Comparison of ENCODE assay signal across 14 cellular contexts in genomic region chr2:174844295-174844708, GRCh38.
DNase-seq lines count a peak whose midpoint lies in the region; ATAC-seq, FAIRE-seq and TF ChIP-seq lines count a peak whose summit lies in the region.
"Had no signal": no experiment of that assay in that cellular context is flagged by ENCODE, and none has a peak within 500 bp of the region (broad histone marks: within the 10 kb centered on the region; RNA-seq: fewer than 3 reads in every experiment).

No MANE protein-coding gene starts in this region.

- H2BK15ac ChIP-seq in H1 (ENCODE audit: low read length), result no peak overlapping the region

- H4K20me1 ChIP-seq in H1 (replicated peaks in 1 of 2; ENCODE audit: control insufficient read depth in 1 of 2, insufficient read depth in 2 of 2, low read length in 2 of 2), result peaks cover 0 to 2% of the 10 kb centered on the region in 2 experiments

- CTCF ChIA-PET in H1 (lab: Charles Lee; ENCODE audit: partially characterized antibody), result interaction anchor here (0.8 to 3.7 kb wide), 2 partner anchors 9 to 69 kb away, joined by 3 to 13 read pairs; no protein-coding TSS in a partner anchor

- no peak for TF ChIP-seq EP300 in H1 (IDR thresholded peaks at IDR 0.05; ENCODE audit: borderline replicate concordance in 1 of 2, low read depth in 2 of 2, low read length in 2 of 2)

- H3K4me3 ChIP-seq in cardiac muscle cell (peak overlapping the region; percentile 33), H1 (ENCODE audit: extremely low read depth in 1 of 4, insufficient read depth in 2 of 4, low read depth in 3 of 4, low read length in 4 of 4) (no peak overlapping the region)

- H2AFZ ChIP-seq in H1 (ENCODE audit: low read length), result no peak overlapping the region

- no peak overlapping the region for H2BK120ac ChIP-seq in H1 (replicated peaks; ENCODE audit: low read depth, low read length)

- TF ChIP-seq CTCF in cardiac muscle cell (IDR thresholded peaks at IDR 0.05; ENCODE audit: low read depth, low read length), result no peak
- no peak for TF ChIP-seq CTCF in H1 (IDR thresholded peaks at IDR 0.05; ENCODE audit: control extremely low read depth in 1 of 3, insufficient read depth in 1 of 3, low read depth in 1 of 3, low read length in 3 of 3)

- no peak overlapping the region for H2BK12ac ChIP-seq in H1 (ENCODE audit: low read depth, low read length)

- TF ChIP-seq POLR2A in H1 (IDR thresholded peaks at IDR 0.05; ENCODE audit: control extremely low read depth in 1 of 2, low read depth in 2 of 2, low read length in 2 of 2), result no peak

- intact Hi-C loops in left cardiac atrium (cut with DNase I), result no loop called here

- H3K36me3 ChIP-seq in cardiac muscle cell, result no peaks in the 10 kb centered on the region
- no peaks in the 10 kb centered on the region for H3K36me3 ChIP-seq in H1 (ENCODE audit: control insufficient read depth in 2 of 4, insufficient read depth in 4 of 4, low read length in 3 of 4)

- no peak overlapping the region for H2BK5ac ChIP-seq in H1 (ENCODE audit: low read depth, low read length)

- peaks cover 63% of the 10 kb centered on the region for H3K4me1 ChIP-seq in cardiac muscle cell (ENCODE audit: low read depth)
- H3K4me1 ChIP-seq in H1 (replicated peaks in 1 of 4; ENCODE audit: control insufficient read depth in 3 of 4, insufficient read depth in 4 of 4, low read length in 3 of 4), result peaks cover 2 to 18% (median 12%) of the 10 kb centered on the region in 4 experiments; a peak in 3 of 7 replicates

- no peak for TF ChIP-seq RAD21 in H1 (IDR thresholded peaks at IDR 0.05 in 1 of 2, conservative IDR thresholded peaks at IDR 0.05 in 1 of 2; ENCODE audit: low read depth in 2 of 2, low read length in 2 of 2)

- H3K56ac ChIP-seq in H1 (replicated peaks; ENCODE audit: insufficient read length, low read depth, low read length), result no peak overlapping the region

- no peak overlapping the region for H3K23ac ChIP-seq in H1 (ENCODE audit: insufficient read length)

- H2AK5ac ChIP-seq in H1 (ENCODE audit: low read depth, low read length), result no peak overlapping the region

- H3K4ac ChIP-seq in H1 (replicated peaks; ENCODE audit: insufficient read length, low read depth, low read length), result no peak overlapping the region

- no peak overlapping the region for H3K9ac ChIP-seq in H1 (replicated peaks in 1 of 4; ENCODE audit: extremely low read depth in 1 of 4, low read depth in 3 of 4, low read length in 3 of 4)

- H4K5ac ChIP-seq in H1 (ENCODE audit: insufficient read length, low read depth, low read length), result no peak overlapping the region

- no peak for ATAC-seq in left cardiac atrium
- ATAC-seq in GM19395 (IDR thresholded peaks at IDR 0.05; ENCODE audit: unreplicated experiment), result no peak
- ATAC-seq: natural killer cell treated with Interleukin-12 subunit alpha and Interleukin-12 subunit beta and Interleukin-15 and Interleukin-18, amount 100 ng/mL, for 72 hours; Panc1 had no signal

- POLR2A ChIA-PET in H1 (lab: Charles Lee; ENCODE audit: partially characterized antibody), result no interaction called here

- 94% methylated on average over 6 of the region's 6 CpGs; no CpG with 5 or more reads in 1 of the 2 experiments for WGBS in H1 (ENCODE audit: extremely low coverage in 1 of 2, insufficient coverage in 1 of 2, insufficient read length in 1 of 2, insufficient replicate concordance in 2 of 2, low coverage in 1 of 2, low lambda C conversion rate in 2 of 2, missing lambda C conversion rate in 1 of 2), 2 experiments

- no peak overlapping the region for H2BK20ac ChIP-seq in H1 (ENCODE audit: low read length)

- H3K23me2 ChIP-seq in H1 (ENCODE audit: low read depth, low read length), result no peaks in the 10 kb centered on the region

- H4K8ac ChIP-seq in H1 (ENCODE audit: extremely low read depth, insufficient read depth, low read length), result no peak overlapping the region

- no peaks in the 10 kb centered on the region for H3K79me1 ChIP-seq in H1 (ENCODE audit: low read depth, low read length)

- H4K91ac ChIP-seq in H1 (replicated peaks; ENCODE audit: insufficient read length, low read length), result no peak overlapping the region

- H3K79me2 ChIP-seq in H1 (ENCODE audit: control insufficient read depth in 1 of 2, insufficient read depth in 2 of 2, low read length in 2 of 2), result peaks cover 0 to 68% of the 10 kb centered on the region in 2 experiments; a peak in 2 of 4 replicates

- H3K9me3 ChIP-seq in cardiac muscle cell (ENCODE audit: low read depth) (no peaks in the 10 kb centered on the region), H1 (ENCODE audit: insufficient read depth in 2 of 2, low read depth in 1 of 2, low read length in 1 of 2) (no peaks in the 10 kb centered on the region)

- DNase-seq in cardiac muscle cell (ENCODE audit: low read depth in 1 of 2, low spot score in 1 of 2) (no peak), left cardiac atrium (no peak), NCI-H524 (lab: John Stamatoyannopoulos, UW) (peak; percentile 29 to 75), H1 (ENCODE audit: low read depth in 1 of 2, low spot score in 2 of 2) (no peak), superior temporal gyrus (ENCODE audit: extremely low spot score) (peak; percentile 57), HK-2 (ENCODE audit: unreplicated experiment) (no peak), SKM-1 (lab: John Stamatoyannopoulos, UW; ENCODE audit: unreplicated experiment) (no peak)
- DNase-seq: dermis blood vessel endothelial cell; GOT3; NCI-H187 treated with DMSO at 0.1 percent for 48 hours; stimulated activated CD8-positive, alpha-beta memory T cell treated with anti-CD3 and anti-CD28 coated beads, Interleukin-4, amount 100 ng/mL, for 48 hours had no signal

- H3K27ac ChIP-seq in cardiac muscle cell (no peak overlapping the region), H1 (ENCODE audit: low read depth, low read length) (no peak overlapping the region)

- no peak overlapping the region for H3K18ac ChIP-seq in H1 (ENCODE audit: extremely low read depth, low read length)

- no peak overlapping the region for H3K14ac ChIP-seq in H1 (ENCODE audit: insufficient read length)

- no peak for FAIRE-seq in H1 (lab: Jason Lieb, UNC)

- H3K4me2 ChIP-seq in H1 (ENCODE audit: insufficient read depth in 1 of 2, low read depth in 2 of 2, low read length in 2 of 2), result peak overlapping the region; percentile 5 to 59; a peak in 2 of 4 replicates

- no peaks in the 10 kb centered on the region for H3K27me3 ChIP-seq in cardiac muscle cell
- H3K27me3 ChIP-seq in H1 (replicated peaks in 1 of 4; ENCODE audit: control insufficient read depth in 3 of 4, extremely low read depth in 1 of 4, insufficient read depth in 3 of 4, low read length in 3 of 4), result no peaks in the 10 kb centered on the region

TF ChIP-seq in H1, 55 proteins besides CTCF, POLR2A, EP300 and RAD21:
- no peak for TF ChIP-seq RNF2 (IDR thresholded peaks at IDR 0.05; ENCODE audit: borderline replicate concordance, low read depth, low read length, missing control alignments, poor library complexity, severe bottlenecking)
- no peak for TF ChIP-seq ASH2L (IDR thresholded peaks at IDR 0.05; ENCODE audit: low read length)
- TF ChIP-seq FOSL1 (IDR thresholded peaks at IDR 0.05; ENCODE audit: insufficient read depth, low read depth, low read length), result no peak
- no peak for TF ChIP-seq ZNF274 (IDR thresholded peaks at IDR 0.05; ENCODE audit: borderline replicate concordance, extremely low read depth, low read length)
- no peak for TF ChIP-seq EZH2 (IDR thresholded peaks at IDR 0.05; ENCODE audit: low read depth, low read length, severe bottlenecking)
- no peak for TF ChIP-seq SIX5 (IDR thresholded peaks at IDR 0.05; ENCODE audit: low read depth, low read length)
- no peak for TF ChIP-seq CBX5 (IDR thresholded peaks at IDR 0.05; ENCODE audit: low read depth, low read length)
- no peak for TF ChIP-seq TAF1 (IDR thresholded peaks at IDR 0.05; ENCODE audit: low read depth, low read length)

Comparison
In these comparisons a context has a peak if more than half of its experiments do, and no peak if none do; other contexts are left out.
1. DNase-seq: peak in NCI-H524 (2 of 2) and superior temporal gyrus (single experiment); none in cardiac muscle cell (0 of 2), left cardiac atrium (single experiment), H1 (0 of 2), HK-2 (single experiment) and SKM-1 (single experiment).